Comparison of ENCODE assay signal across 1 cellular context in genomic region chr22:24691174-24691573, GRCh38.
TF ChIP-seq lines count a peak whose summit lies in the region.

No MANE protein-coding gene starts in this region.

TF ChIP-seq in WTC11, 78 proteins besides CTCF, POLR2A, EP300 and RAD21 (continued from another document):
- TF ChIP-seq FOXK1 (CRISPR knock-in tag; IDR thresholded peaks at IDR 0.05) (peak; percentile 19; the same call in 1 of the 2 replicates), MYBL2 (CRISPR knock-in tag; IDR thresholded peaks at IDR 0.05) (0 out of 2 replicates have a peak, but pooled peaks have one; percentile 42)
TF ChIP-seq in WTC11: peak in this region for 9; not testable (repeated sequence) for 69.
